ENCODE assay signal across 8 cellular contexts in the genomic region with DNA sequence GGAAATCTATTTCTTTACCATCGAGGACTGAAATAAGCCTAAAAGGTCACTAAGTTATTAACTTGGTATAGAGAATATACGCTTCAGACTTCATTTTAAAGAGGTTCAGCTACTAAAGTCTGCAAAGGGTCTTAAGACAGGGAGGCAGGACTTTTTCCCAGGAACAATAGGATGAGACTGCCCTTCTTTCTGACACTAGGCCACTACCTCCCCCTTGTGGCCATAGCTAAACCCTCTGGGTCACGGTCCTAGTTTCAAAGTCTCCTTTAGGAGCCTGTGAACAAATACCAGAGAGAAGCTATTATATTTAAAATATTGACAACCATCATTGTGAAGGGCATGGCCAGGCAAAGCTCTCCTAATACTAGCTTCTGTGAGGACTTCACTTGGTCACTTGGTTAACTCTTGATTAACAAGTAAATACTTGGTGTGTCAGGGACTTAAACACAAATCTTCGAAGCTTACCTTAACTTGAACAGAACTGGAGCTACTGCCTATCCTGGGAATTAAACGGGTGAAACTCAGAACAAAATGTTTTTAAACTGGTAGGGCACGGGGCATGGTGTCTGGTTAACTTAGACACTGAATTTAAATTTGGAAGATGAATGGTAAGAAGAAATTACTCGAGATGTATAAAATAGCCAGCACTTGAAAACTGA.
DNase-seq lines count a peak whose midpoint lies in the region; ATAC-seq and TF ChIP-seq lines count a peak whose summit lies in the region.

No MANE protein-coding gene starts in this region.

- no peak overlapping the region for H3K27ac Mint-ChIP-seq in activated CD4-positive, alpha-beta T cell treated with anti-CD3 and anti-CD28 coated beads, Interleukin-2, amount 10 ng/mL, durations not matched to agents 24 days and 14 days
- H3K27ac Mint-ChIP-seq in glutamatergic neuron (ENCODE audit: unreplicated experiment): no peak overlapping the region

- H3K27me3 ChIP-seq in psoas muscle (ENCODE audit: insufficient read depth in 3 of 3, low read length in 2 of 3): no peaks in the 10 kb centered on the region

- H3K4me3 Mint-ChIP-seq in activated CD4-positive, alpha-beta T cell treated with anti-CD3 and anti-CD28 coated beads, Interleukin-2, amount 10 ng/mL, durations not matched to agents 24 days and 14 days: no peak overlapping the region
- H3K4me3 Mint-ChIP-seq in glutamatergic neuron (ENCODE audit: unreplicated experiment): no peak overlapping the region

- peaks cover 39% of the 10 kb centered on the region for H3K4me1 Mint-ChIP-seq in activated CD4-positive, alpha-beta T cell treated with anti-CD3 and anti-CD28 coated beads, Interleukin-2, amount 10 ng/mL, durations not matched to agents 24 days and 14 days
- H3K4me1 Mint-ChIP-seq in glutamatergic neuron (ENCODE audit: low read depth, unreplicated experiment): peaks cover 10% of the 10 kb centered on the region

- H3K4me3 ChIP-seq in psoas muscle: no peak overlapping the region

- peaks cover 2 to 13% of the 10 kb centered on the region in 2 donors for H3K36me3 ChIP-seq in psoas muscle (ENCODE audit: insufficient read depth in 1 of 2, low read depth in 1 of 2)

- no peaks in the 10 kb centered on the region for H3K9me3 ChIP-seq in psoas muscle

- H3K27ac ChIP-seq in psoas muscle: no peak overlapping the region

- H3K4me1 ChIP-seq in psoas muscle: peaks cover 38% of the 10 kb centered on the region

- 70 to 78% (median 74%) methylated on average over 7 of the region's 7 CpGs for WGBS in psoas muscle, 3 donors

- H3K9me3 Mint-ChIP-seq in activated CD4-positive, alpha-beta T cell treated with anti-CD3 and anti-CD28 coated beads, Interleukin-2, amount 10 ng/mL, durations not matched to agents 24 days and 14 days: no peaks in the 10 kb centered on the region
- H3K9me3 Mint-ChIP-seq in glutamatergic neuron (ENCODE audit: unreplicated experiment): no peaks in the 10 kb centered on the region

- no peaks in the 10 kb centered on the region for H3K27me3 Mint-ChIP-seq in activated CD4-positive, alpha-beta T cell treated with anti-CD3 and anti-CD28 coated beads, Interleukin-2, amount 10 ng/mL, durations not matched to agents 24 days and 14 days
- no peaks in the 10 kb centered on the region for H3K27me3 Mint-ChIP-seq in glutamatergic neuron (ENCODE audit: unreplicated experiment)

- peak; percentile 12 for DNase-seq in stimulated activated CD4-positive, alpha-beta T cell treated with anti-CD3 and anti-CD28 coated beads, Interleukin-4, amount 100 ng/mL, for 24 hours
- DNase-seq in stimulated activated CD4-positive, alpha-beta T cell treated with anti-CD3 and anti-CD28 coated beads, Interleukin-12 subunit alpha, Interleukin-12 subunit beta, amount 100 ng/mL, for 4 hours: no peak
- DNase-seq in NAMALWA (ENCODE audit: low spot score) (peak; percentile 57), glutamatergic neuron (peak; percentile 63), psoas muscle (peak in 1 of 2 donors; percentile 29)
- DNase-seq in activated CD4-positive, alpha-beta T cell treated with anti-CD3 and anti-CD28 coated beads, Interleukin-2, amount 10 ng/mL, durations not matched to agents 24 days and 14 days: peak; percentile 75

- peak; percentile 39 to 76 (median 62) for ATAC-seq in psoas muscle
- no peak for ATAC-seq in HG03432 (IDR thresholded peaks at IDR 0.05; ENCODE audit: unreplicated experiment)
- ATAC-seq in GM21360 (IDR thresholded peaks at IDR 0.05; ENCODE audit: unreplicated experiment): no peak

- intact Hi-C loops in activated CD4-positive, alpha-beta T cell treated with anti-CD3 and anti-CD28 coated beads, Interleukin-2, amount 10 ng/mL, durations not matched to agents 24 days and 14 days (cut with micrococcal nuclease): loop anchor here (2.0 kb wide), 1 partner anchor 50 kb away; no protein-coding TSS in a partner anchor
- intact Hi-C loops in psoas muscle (cut with DNase I): loop anchor here (2.0 to 10.0 kb wide), 3 partner anchors 203 to 206 kb away; no protein-coding TSS in a partner anchor

- H3K36me3 Mint-ChIP-seq in activated CD4-positive, alpha-beta T cell treated with anti-CD3 and anti-CD28 coated beads, Interleukin-2, amount 10 ng/mL, durations not matched to agents 24 days and 14 days (ENCODE audit: low read depth): peaks cover 58% of the 10 kb centered on the region
- H3K36me3 Mint-ChIP-seq in glutamatergic neuron (ENCODE audit: unreplicated experiment): no peaks in the 10 kb centered on the region

- TF ChIP-seq CTCF in glutamatergic neuron (IDR thresholded peaks at IDR 0.05; ENCODE audit: partially characterized antibody, unreplicated experiment) (peak; percentile 85), psoas muscle (IDR thresholded peaks at IDR 0.05) (peak; percentile 80)

Comparison
In these comparisons a context has a peak if more than half of its experiments do, and no peak if none do; other contexts are left out.
1. ATAC-seq: peak in psoas muscle (4 of 4); none in HG03432 (single experiment) and GM21360 (single experiment).